ENCODE assay signal across 3 cellular contexts in genomic region chr5:147856801-147857200, GRCh38.
TF ChIP-seq lines count a peak whose summit lies in the region.

No MANE protein-coding gene starts in this region.

TF ChIP-seq in GM23338, 12 proteins besides CTCF, POLR2A, EP300 and RAD21 (continues in another document):
- TF ChIP-seq JUNB (IDR thresholded peaks at IDR 0.05; ENCODE audit: unreplicated experiment) (no peak), NANOG (IDR thresholded peaks at IDR 0.05; ENCODE audit: borderline replicate concordance) (no peak), REST (IDR thresholded peaks at IDR 0.05; ENCODE audit: unreplicated experiment) (no peak), POLR2AphosphoS5 (IDR thresholded peaks at IDR 0.05; ENCODE audit: low read depth) (peak; percentile 61), CREB1 (CRISPR knock-in tag; IDR thresholded peaks at IDR 0.05; ENCODE audit: low read depth) (no peak), ETS1 (IDR thresholded peaks at IDR 0.05) (no peak), EZH2 (IDR thresholded peaks at IDR 0.05; ENCODE audit: low read depth, unreplicated experiment) (no peak), ZNF331 (CRISPR knock-in tag; IDR thresholded peaks at IDR 0.05; ENCODE audit: low read depth) (no peak)

TF ChIP-seq in WTC11, 78 proteins besides CTCF, POLR2A, EP300 and RAD21:
- TF ChIP-seq, protein P1, sequence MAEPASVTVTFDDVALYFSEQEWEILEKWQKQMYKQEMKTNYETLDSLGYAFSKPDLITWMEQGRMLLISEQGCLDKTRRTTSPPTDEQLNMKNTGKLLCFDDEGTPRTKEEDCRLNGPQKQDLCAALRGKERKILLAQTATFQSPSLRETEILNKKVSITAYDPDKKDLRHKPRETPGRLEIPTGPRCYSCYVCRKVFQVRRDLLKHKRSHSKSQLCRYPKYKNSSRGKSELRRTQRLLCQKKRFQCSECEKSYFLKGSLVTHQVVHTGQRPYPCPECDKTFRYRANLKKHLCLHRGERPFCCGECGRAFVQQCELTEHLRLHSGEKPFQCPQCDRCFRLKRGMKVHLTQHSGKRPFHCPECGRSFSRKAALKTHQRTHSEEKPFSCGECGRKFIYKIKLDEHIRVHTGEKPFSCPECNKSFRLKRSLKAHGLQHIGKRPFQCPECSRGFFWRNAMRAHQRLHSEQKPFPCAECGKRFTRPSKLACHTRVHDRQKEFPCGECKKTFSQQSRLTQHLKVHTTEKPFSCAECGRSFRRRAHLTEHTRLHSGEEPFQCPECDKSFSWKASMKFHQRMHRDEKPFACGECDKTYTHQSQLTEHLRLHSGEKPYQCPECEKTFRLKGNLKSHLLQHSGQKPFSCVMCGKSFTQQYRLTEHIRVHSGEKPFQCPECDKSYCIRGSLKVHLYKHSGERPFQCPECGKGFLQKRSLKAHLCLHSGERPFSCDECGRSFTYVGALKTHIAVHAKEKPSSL (CRISPR knock-in tag; conservative IDR thresholded peaks at IDR 0.05), result peak; percentile 44; the same call in 1 of the 2 replicates
- peak; percentile 35; the same call in 1 of the 2 replicates for TF ChIP-seq ZNF671 (CRISPR knock-in tag; IDR thresholded peaks at IDR 0.05)
- TF ChIP-seq NFATC4 (CRISPR knock-in tag; IDR thresholded peaks at IDR 0.05), result 0 out of 2 replicates have a peak, but pooled peaks have one; percentile 21
- TF ChIP-seq PRRX2 (CRISPR knock-in tag; IDR thresholded peaks at IDR 0.05), result no peak
- TF ChIP-seq ERG (CRISPR knock-in tag; IDR thresholded peaks at IDR 0.05), result 0 out of 2 replicates have a peak, but pooled peaks have one; percentile 9
- no peak for TF ChIP-seq KAT7 (CRISPR knock-in tag; IDR thresholded peaks at IDR 0.05; ENCODE audit: borderline replicate concordance)
- peak; percentile 37; the same call in 1 of the 2 replicates for TF ChIP-seq AR (CRISPR knock-in tag; IDR thresholded peaks at IDR 0.05)
TF ChIP-seq in WTC11: peak in this region for 5.

TF ChIP-seq in H1, 55 proteins besides CTCF, POLR2A, EP300 and RAD21:
- peak; percentile 80 for TF ChIP-seq POLR2AphosphoS5 (IDR thresholded peaks at IDR 0.05; ENCODE audit: low read depth, low read length)
- TF ChIP-seq KDM5A (IDR thresholded peaks at IDR 0.05; ENCODE audit: low read length), result no peak
TF ChIP-seq in H1: peak in this region for 1.
